In the genomic region with DNA sequence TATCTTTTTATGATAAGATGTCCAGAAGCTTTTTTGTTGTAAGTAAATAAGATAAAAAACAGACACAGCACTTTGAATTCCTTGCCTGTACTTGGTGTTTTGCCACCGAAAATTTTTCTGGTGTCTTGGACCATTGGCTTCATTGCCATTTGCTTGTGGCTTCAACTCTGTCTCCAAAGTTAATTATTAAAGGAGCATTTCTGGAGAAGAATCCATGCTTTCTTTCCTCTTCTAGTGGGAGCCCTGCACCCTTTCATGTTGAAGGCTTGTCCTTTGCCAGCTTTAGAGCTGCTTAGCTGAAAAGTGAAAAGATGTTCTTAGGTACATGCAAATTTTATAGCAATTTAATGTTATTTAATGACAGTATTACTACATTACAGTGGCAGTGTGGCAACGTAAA, we compare ENCODE assay signal across 24 cellular contexts.
"Had no signal": no experiment of that assay in that cellular context is flagged by ENCODE, and none has a peak within 500 bp of the region (broad histone marks: within the 10 kb centered on the region; RNA-seq: fewer than 3 reads in every experiment).

No MANE protein-coding gene starts in this region.

- FAIRE-seq: urothelium cell line had no signal

- H3K27ac ChIP-seq: brain microvascular endothelial cell, neural progenitor cell, ovary, right lobe of liver, stomach, suprapubic skin, transverse colon, WERI-Rb-1 had no signal

- DNase-seq: activated CD4-positive, alpha-beta T cell treated with anti-CD3 and anti-CD28 coated beads, Interleukin-2, amount 10 ng/mL, durations not matched to agents 7 days and 5 days; activated CD4-positive, CD25-positive, alpha-beta regulatory T cell treated with anti-CD3 and anti-CD28 coated beads, Interleukin-2, amount 50 U/mL, for 72 hours; activated CD8-positive, alpha-beta T cell treated with anti-CD3 and anti-CD28 coated beads, Interleukin-2, amount 10 ng/mL, durations not matched to agents 7 days and 5 days; activated gamma-delta T cell; aorta; brain microvascular endothelial cell; caudate nucleus; effector CD4-positive, alpha-beta T cell; foreskin fibroblast; hippocampal formation; left colon; naive B cell; ovary; right lobe of liver; small intestine; stimulated activated CD4-positive, alpha-beta T cell treated with anti-CD3 and anti-CD28 coated beads, Interleukin-15, amount 100 ng/mL, for 24 hours; stomach; T-cell; transverse colon; WERI-Rb-1 had no signal

- ATAC-seq: activated CD8-positive, alpha-beta T cell treated with anti-CD3 and anti-CD28 coated beads, Interleukin-2, amount 10 ng/mL, durations not matched to agents 7 days and 5 days; left colon; stimulated activated memory B cell treated with anti-CD40 and anti-IgM and Interleukin-4, amounts not matched to agents 10 μg/mL and 1 μg/mL and 100 μg/mL, for 72 hours; T-cell had no signal
